ENCODE assay signal across 8 cellular contexts in the genomic region with DNA sequence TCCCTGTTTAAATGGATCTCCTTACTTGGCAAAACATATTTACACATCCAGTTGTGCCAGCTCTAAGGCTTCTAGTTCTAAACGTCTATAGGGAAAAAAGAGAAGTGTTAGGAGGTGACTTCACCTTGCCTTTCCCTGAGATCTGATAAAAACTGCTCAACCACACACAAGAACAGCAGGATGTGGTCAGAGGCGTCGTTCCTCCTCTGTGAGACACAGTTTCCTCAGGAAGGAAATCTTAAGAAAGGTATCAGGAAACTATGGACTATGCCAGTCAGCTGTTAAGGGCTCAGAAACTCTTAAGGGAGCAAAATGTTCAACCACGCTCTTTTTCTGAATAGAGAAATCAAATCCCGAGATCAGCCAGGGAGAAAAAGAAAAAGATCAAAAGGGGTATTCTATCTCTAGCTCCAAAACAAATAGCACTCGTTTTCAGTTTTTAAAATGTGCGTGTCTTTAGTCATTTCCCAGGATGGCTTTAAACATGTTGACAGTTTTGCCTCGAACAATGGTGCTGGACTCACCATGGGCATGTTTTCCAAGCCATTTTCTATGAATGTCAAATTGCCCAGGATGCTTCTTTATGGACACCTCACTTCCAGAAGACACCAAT.
A peak's percentile ranks its signal among the peaks of the same experiment; 100 is the strongest.
DNase-seq lines count a peak whose midpoint lies in the region; ATAC-seq and TF ChIP-seq lines count a peak whose summit lies in the region.

No MANE protein-coding gene starts in this region.

- no peaks in the 10 kb centered on the region for H3K27me3 Mint-ChIP-seq in activated CD8-positive, alpha-beta T cell treated with anti-CD3 and anti-CD28 coated beads for 36 hours
- H3K27me3 Mint-ChIP-seq in stimulated activated naive CD8-positive, alpha-beta T cell treated with anti-CD3 and anti-CD28 coated beads, Interleukin-15, Interleukin-2, amounts not matched to agents 100 ng/mL and 50 ng/mL, for 24 hours: no peaks in the 10 kb centered on the region

- peaks cover 21% of the 10 kb centered on the region for H3K4me1 Mint-ChIP-seq in activated CD8-positive, alpha-beta T cell treated with anti-CD3 and anti-CD28 coated beads for 36 hours (ENCODE audit: low read depth)
- peaks cover 28% of the 10 kb centered on the region for H3K4me1 Mint-ChIP-seq in stimulated activated naive CD8-positive, alpha-beta T cell treated with anti-CD3 and anti-CD28 coated beads, Interleukin-15, Interleukin-2, amounts not matched to agents 100 ng/mL and 50 ng/mL, for 24 hours (ENCODE audit: low read depth)

- H4K91ac ChIP-seq in IMR-90 (ENCODE audit: insufficient read depth, low read depth, low read length): no peak overlapping the region

- H3K27ac ChIP-seq in IMR-90 (ENCODE audit: insufficient read depth, low read length): no peak overlapping the region

- TF ChIP-seq POLR2A in IMR-90 (IDR thresholded peaks at IDR 0.05; ENCODE audit: low read depth, low read length): no peak

- H3K36me3 ChIP-seq in IMR-90 (ENCODE audit: control insufficient read depth, insufficient read depth, low read length): no peaks in the 10 kb centered on the region

- no peaks in the 10 kb centered on the region for H3K9me3 ChIP-seq in IMR-90 (ENCODE audit: control insufficient read depth, insufficient read depth, low read length)

- ATAC-seq in IMR-90 (ENCODE audit: low read depth): no peak
- peak; percentile 58 for ATAC-seq in activated CD8-positive, alpha-beta T cell treated with anti-CD3 and anti-CD28 coated beads for 36 hours
- peak; percentile 46 to 65 for ATAC-seq in left cardiac atrium
- no peak for ATAC-seq in GM19467 (IDR thresholded peaks at IDR 0.05; ENCODE audit: unreplicated experiment)

- no peak overlapping the region for H2BK20ac ChIP-seq in IMR-90 (ENCODE audit: low read depth, low read length)

- H2AK5ac ChIP-seq in IMR-90 (ENCODE audit: low read depth, low read length): no peak overlapping the region

- TF ChIP-seq CTCF in IMR-90 (conservative IDR thresholded peaks at IDR 0.05; ENCODE audit: low read depth, low read length) (no peak), GM10248 (IDR thresholded peaks at IDR 0.05; ENCODE audit: control extremely low read depth, extremely low read depth, low read depth, missing control alignments) (no peak)
- no peak for TF ChIP-seq CTCF in activated CD8-positive, alpha-beta T cell treated with anti-CD3 and anti-CD28 coated beads for 36 hours (IDR thresholded peaks at IDR 0.05)

- no peak overlapping the region for H2BK120ac ChIP-seq in IMR-90 (ENCODE audit: low read depth, low read length)

- H3K14ac ChIP-seq in IMR-90 (replicated peaks; ENCODE audit: low read depth, low read length): no peak overlapping the region; the same call in 1 of the 2 replicates

- H2AK9ac ChIP-seq in IMR-90 (replicated peaks; ENCODE audit: low read depth, low read length, poor library complexity): no peak overlapping the region

- dilution Hi-C loops in IMR-90 (cut with HindIII; ENCODE audit: low sequenced_read_pairs, unreplicated experiment): no loop called here

- H3K4me3 ChIP-seq in IMR-90 (ENCODE audit: insufficient read depth, low read depth, low read length): no peak overlapping the region

- peak; percentile 18 for DNase-seq in AG20443 (ENCODE audit: low spot score)
- DNase-seq in IMR-90: peak; percentile 64
- peak; percentile 53 for DNase-seq in activated CD8-positive, alpha-beta T cell treated with anti-CD3 and anti-CD28 coated beads for 36 hours
- no peak for DNase-seq in left cardiac atrium
- no peak for DNase-seq in ecto neural progenitor cell (ENCODE audit: low spot score)
- DNase-seq in GM10248 (ENCODE audit: extremely low spot score): no peak

- H3K4ac ChIP-seq in IMR-90 (ENCODE audit: low read depth, low read length): no peak overlapping the region

- TF ChIP-seq RAD21 in IMR-90 (IDR thresholded peaks at IDR 0.05; ENCODE audit: low read length): no peak

- no peaks in the 10 kb centered on the region for H3K4me1 ChIP-seq in IMR-90 (ENCODE audit: control insufficient read depth, insufficient read depth, low read length)

- no peaks in the 10 kb centered on the region for H3K27me3 ChIP-seq in IMR-90 (ENCODE audit: control insufficient read depth, insufficient read depth, low read length)

- H3K27ac Mint-ChIP-seq in activated CD8-positive, alpha-beta T cell treated with anti-CD3 and anti-CD28 coated beads for 36 hours: no peak overlapping the region
- H3K27ac Mint-ChIP-seq in stimulated activated naive CD8-positive, alpha-beta T cell treated with anti-CD3 and anti-CD28 coated beads, Interleukin-15, Interleukin-2, amounts not matched to agents 100 ng/mL and 50 ng/mL, for 24 hours: peak overlapping the region; percentile 17

- H3K18ac ChIP-seq in IMR-90 (ENCODE audit: low read depth, low read length): no peak overlapping the region

- no peak overlapping the region for H2BK5ac ChIP-seq in IMR-90 (ENCODE audit: low read depth, low read length, poor library complexity, severe bottlenecking)

- no peak overlapping the region for H3K4me2 ChIP-seq in IMR-90 (ENCODE audit: low read depth, low read length)

- H3K23ac ChIP-seq in IMR-90 (ENCODE audit: low read depth, low read length): no peak overlapping the region

- H3K9ac ChIP-seq in IMR-90 (ENCODE audit: low read depth, low read length): no peak overlapping the region

- H4K20me1 ChIP-seq in IMR-90 (ENCODE audit: insufficient read depth, low read length): no peaks in the 10 kb centered on the region

- H2BK15ac ChIP-seq in IMR-90 (ENCODE audit: low read depth, low read length): no peak overlapping the region

- no TSS peak for BruUV-seq in IMR-90 (replicated peaks; lab: Mats Ljungman, UMichigan)

- no peaks in the 10 kb centered on the region for H3K9me1 ChIP-seq in IMR-90 (ENCODE audit: insufficient read depth, low read length)

- H3K36me3 Mint-ChIP-seq in activated CD8-positive, alpha-beta T cell treated with anti-CD3 and anti-CD28 coated beads for 36 hours (ENCODE audit: low read depth): peaks cover 2% of the 10 kb centered on the region
- H3K36me3 Mint-ChIP-seq in stimulated activated naive CD8-positive, alpha-beta T cell treated with anti-CD3 and anti-CD28 coated beads, Interleukin-15, Interleukin-2, amounts not matched to agents 100 ng/mL and 50 ng/mL, for 24 hours (ENCODE audit: low read depth): no peaks in the 10 kb centered on the region

- H3K4me3 Mint-ChIP-seq in activated CD8-positive, alpha-beta T cell treated with anti-CD3 and anti-CD28 coated beads for 36 hours: no peak overlapping the region
- peak overlapping the region; percentile 28 for H3K4me3 Mint-ChIP-seq in stimulated activated naive CD8-positive, alpha-beta T cell treated with anti-CD3 and anti-CD28 coated beads, Interleukin-15, Interleukin-2, amounts not matched to agents 100 ng/mL and 50 ng/mL, for 24 hours

- H3K79me1 ChIP-seq in IMR-90 (ENCODE audit: low read depth in 1 of 2, low read length in 2 of 2): no peaks in the 10 kb centered on the region

- H4K5ac ChIP-seq in IMR-90 (ENCODE audit: low read depth, low read length): no peak overlapping the region

- in situ Hi-C loops in IMR-90 (cut with MboI; ENCODE audit: low sequenced_read_pairs): no loop called here

- intact Hi-C loops in IMR-90 (cut with micrococcal nuclease): no loop called here
- intact Hi-C loops in activated CD8-positive, alpha-beta T cell treated with anti-CD3 and anti-CD28 coated beads for 36 hours (cut with micrococcal nuclease): no loop called here
- intact Hi-C loops in left cardiac atrium (cut with DNase I): no loop called here

- CTCF ChIA-PET in IMR-90 (lab: Yijun Ruan, JAX): no interaction called here
- CTCF ChIA-PET in activated CD8-positive, alpha-beta T cell treated with anti-CD3 and anti-CD28 coated beads for 36 hours (lab: Charles Lee): interaction anchor here (1.3 kb wide), 1 partner anchor 16 kb away, joined by 3 read pairs; no protein-coding TSS in a partner anchor
- CTCF ChIA-PET in GM10248 (lab: Yijun Ruan, JAX): interaction anchor here (1.1 kb wide), 1 partner anchor 8 kb away, joined by 3 read pairs; no protein-coding TSS in a partner anchor

- POLR2A ChIA-PET in IMR-90 (lab: Charles Lee; ENCODE audit: unreplicated experiment) (no interaction called here), GM10248 (lab: Yijun Ruan, JAX) (no interaction called here)
- POLR2A ChIA-PET in activated CD8-positive, alpha-beta T cell treated with anti-CD3 and anti-CD28 coated beads for 36 hours (lab: Charles Lee): no interaction called here

- no peak overlapping the region for H3K56ac ChIP-seq in IMR-90 (ENCODE audit: extremely low read depth, insufficient read depth, low read length)

- 82% methylated on average over 3 of the region's 8 CpGs; no CpG with 5 or more reads in 1 of the 2 experiments for WGBS in IMR-90 (ENCODE audit: extremely low coverage in 2 of 2, insufficient read length in 1 of 2), 2 experiments

- no peak overlapping the region for H4K8ac ChIP-seq in IMR-90 (ENCODE audit: low read depth in 2 of 2, low read length in 2 of 2)

- H2AFZ ChIP-seq in IMR-90 (replicated peaks; ENCODE audit: low read length, poor library complexity): peak overlapping the region; percentile 54

- peaks cover 5% of the 10 kb centered on the region for H3K9me3 Mint-ChIP-seq in activated CD8-positive, alpha-beta T cell treated with anti-CD3 and anti-CD28 coated beads for 36 hours
- H3K9me3 Mint-ChIP-seq in stimulated activated naive CD8-positive, alpha-beta T cell treated with anti-CD3 and anti-CD28 coated beads, Interleukin-15, Interleukin-2, amounts not matched to agents 100 ng/mL and 50 ng/mL, for 24 hours: peaks cover 4% of the 10 kb centered on the region

TF ChIP-seq in IMR-90, 13 proteins besides CTCF, POLR2A, EP300 and RAD21 (continues in another document):
- TF ChIP-seq ELK1 (IDR thresholded peaks at IDR 0.05; ENCODE audit: borderline replicate concordance, low read depth, low read length) (no peak), MAZ (IDR thresholded peaks at IDR 0.05; ENCODE audit: borderline replicate concordance, low read depth, low read length) (no peak), BHLHE40 (IDR thresholded peaks at IDR 0.05; ENCODE audit: low read depth, low read length) (no peak), MXI1 (IDR thresholded peaks at IDR 0.05; ENCODE audit: borderline replicate concordance, low read depth, low read length) (no peak), CEBPB (IDR thresholded peaks at IDR 0.05; ENCODE audit: low read depth, low read length) (no peak)

Comparison
In these comparisons a context has a peak if more than half of its experiments do, and no peak if none do; other contexts are left out.
1. DNase-seq: peak in AG20443 (single experiment), IMR-90 (single experiment) and activated CD8-positive, alpha-beta T cell treated with anti-CD3 and anti-CD28 coated beads for 36 hours (single experiment); none in left cardiac atrium (single experiment), ecto neural progenitor cell (single experiment) and GM10248 (single experiment).
2. ATAC-seq: peak in activated CD8-positive, alpha-beta T cell treated with anti-CD3 and anti-CD28 coated beads for 36 hours (single experiment) and left cardiac atrium (2 of 2); none in IMR-90 (single experiment) and GM19467 (single experiment).